In genomic region chr9:738209-738915, GRCh38 we compare ENCODE assay signal across 10 cellular contexts.
DNase-seq lines count a peak whose midpoint lies in the region; ATAC-seq and TF ChIP-seq lines count a peak whose summit lies in the region.
"Had no signal": no experiment of that assay in that cellular context is flagged by ENCODE, and none has a peak within 500 bp of the region (broad histone marks: within the 10 kb centered on the region; RNA-seq: fewer than 3 reads in every experiment).

No MANE protein-coding gene starts in this region.

- H3K36me3 ChIP-seq in mesenchymal stem cell (ENCODE audit: control insufficient read depth in 1 of 2, insufficient read depth in 2 of 2, low read depth in 1 of 2, low read length in 2 of 2) (peaks cover 21 to 75% of the 10 kb centered on the region in 2 experiments), vagina (peaks cover 0 to 58% of the 10 kb centered on the region in 2 donors)

- no peak overlapping the region for H3K4me2 ChIP-seq in mesenchymal stem cell (ENCODE audit: low read length, poor library complexity, severe bottlenecking)

- no peak overlapping the region for H3K23ac ChIP-seq in mesenchymal stem cell (ENCODE audit: low read length in 2 of 2)

- H2BK12ac ChIP-seq in mesenchymal stem cell (ENCODE audit: low read length in 2 of 2): peak overlapping the region; percentile 11 to 71

- no peak overlapping the region for H2AFZ ChIP-seq in mesenchymal stem cell (ENCODE audit: low read depth, low read length)

- peak overlapping the region; percentile 67 to 87 for H3K18ac ChIP-seq in mesenchymal stem cell (ENCODE audit: low read depth in 1 of 2, low read length in 2 of 2)

- peak overlapping the region; percentile 80 for H3K9ac ChIP-seq in mesenchymal stem cell (ENCODE audit: low read length)

- no peaks in the 10 kb centered on the region for H3K9me3 ChIP-seq in mesenchymal stem cell (ENCODE audit: control insufficient read depth, low read length)
- no peaks in the 10 kb centered on the region for H3K9me3 ChIP-seq in vagina

- TF ChIP-seq POLR2A in vagina (IDR thresholded peaks at IDR 0.05): no peak

- H3K4me1 ChIP-seq in mesenchymal stem cell (ENCODE audit: control insufficient read depth, insufficient read depth, low read depth, low read length): peaks cover 16% of the 10 kb centered on the region
- peaks cover 34% of the 10 kb centered on the region for H3K4me1 ChIP-seq in vagina

- H3K27ac ChIP-seq in dorsolateral prefrontal cortex (peak overlapping the region in 55 of 59 donors; percentile 9 to 96 (median 69)), mesenchymal stem cell (ENCODE audit: low read length, poor library complexity, severe bottlenecking) (peak overlapping the region; percentile 75), vagina (peak overlapping the region; percentile 85)

- H3K4ac ChIP-seq in mesenchymal stem cell (ENCODE audit: low read depth in 1 of 2, low read length in 2 of 2): peak overlapping the region in 1 of 2 experiments; percentile 71

- peak overlapping the region; percentile 24 for H2BK120ac ChIP-seq in mesenchymal stem cell (ENCODE audit: low read depth, low read length)

- ATAC-seq in GM21723 (IDR thresholded peaks at IDR 0.05; ENCODE audit: unreplicated experiment) (no peak), GM19463 (IDR thresholded peaks at IDR 0.05; ENCODE audit: unreplicated experiment) (no peak)
- ATAC-seq: naive thymus-derived CD8-positive, alpha-beta T cell had no signal

- H3K79me1 ChIP-seq in mesenchymal stem cell (replicated peaks; ENCODE audit: low read length, poor library complexity, severe bottlenecking): peaks cover 3% of the 10 kb centered on the region

- intact Hi-C loops in dorsolateral prefrontal cortex (cut with DNase I): loop anchor here in 1 of 2 donors (5.0 kb wide), 1 partner anchor 41 kb away; no protein-coding TSS in a partner anchor
- intact Hi-C loops in vagina (cut with DNase I): no loop called here

- H2BK15ac ChIP-seq in mesenchymal stem cell (ENCODE audit: low read depth, poor library complexity, severe bottlenecking): no peak overlapping the region

- TF ChIP-seq CTCF in dorsolateral prefrontal cortex (IDR thresholded peaks at IDR 0.05 in 54 of 56, conservative IDR thresholded peaks at IDR 0.05 in 2 of 56; ENCODE audit: low read depth in 1 of 56, partially characterized antibody in 56 of 56): no peak
- TF ChIP-seq CTCF in vagina (IDR thresholded peaks at IDR 0.05): no peak

- peak overlapping the region; percentile 60 for H4K91ac ChIP-seq in mesenchymal stem cell (ENCODE audit: low read length)

- H2AK5ac ChIP-seq in mesenchymal stem cell (ENCODE audit: low read length, severe bottlenecking): peak overlapping the region; percentile 32

- H3K4me3 ChIP-seq in dorsolateral prefrontal cortex (no peak overlapping the region), mesenchymal stem cell (ENCODE audit: insufficient read depth in 1 of 2, low read depth in 1 of 2, low read length in 2 of 2) (peak overlapping the region in 1 of 2 experiments; percentile 30), vagina (no peak overlapping the region)

- DNase-seq in NCI-H2029 (lab: John Stamatoyannopoulos, UW) (peak; percentile 3), NCI-H2029 treated with DMSO at 0.1 percent for 48 hours (lab: John Stamatoyannopoulos, UW) (no peak), dorsolateral prefrontal cortex (peak in 3 of 10 donors; percentile 50 to 60 (median 53)), mesenchymal stem cell (peak; percentile 97), vagina (ENCODE audit: extremely low spot score in 2 of 2) (peak in 1 of 2 donors; percentile 92), foreskin melanocyte (no peak)
- DNase-seq: naive thymus-derived CD8-positive, alpha-beta T cell; SW 1271 had no signal

- H2BK5ac ChIP-seq in mesenchymal stem cell (ENCODE audit: low read depth, low read length, poor library complexity, severe bottlenecking): peak overlapping the region; percentile 57

- WGBS in mesenchymal stem cell: 46% methylated on average over 14 of the region's 14 CpGs

- H3K27me3 ChIP-seq in dorsolateral prefrontal cortex (no peaks in the 10 kb centered on the region), mesenchymal stem cell (ENCODE audit: control insufficient read depth in 1 of 2, insufficient read depth in 1 of 2, low read length in 2 of 2) (no peaks in the 10 kb centered on the region), vagina (no peaks in the 10 kb centered on the region)

- H4K8ac ChIP-seq in mesenchymal stem cell (ENCODE audit: low read length): peak overlapping the region; percentile 71

- H3K14ac ChIP-seq in mesenchymal stem cell (ENCODE audit: low read length in 2 of 2): no peak overlapping the region

Comparison
In these comparisons a context has a peak if more than half of its experiments do, and no peak if none do; other contexts are left out.
1. DNase-seq: peak in NCI-H2029 (single experiment) and mesenchymal stem cell (single experiment); none in NCI-H2029 treated with DMSO at 0.1 percent for 48 hours (single experiment) and foreskin melanocyte (single experiment).
2. Peak in every context shown above with its lines, with median percentiles within 50 percentile points of each other: H3K27ac ChIP-seq.